Comparison of ENCODE assay signal across 8 cellular contexts in the genomic region with DNA sequence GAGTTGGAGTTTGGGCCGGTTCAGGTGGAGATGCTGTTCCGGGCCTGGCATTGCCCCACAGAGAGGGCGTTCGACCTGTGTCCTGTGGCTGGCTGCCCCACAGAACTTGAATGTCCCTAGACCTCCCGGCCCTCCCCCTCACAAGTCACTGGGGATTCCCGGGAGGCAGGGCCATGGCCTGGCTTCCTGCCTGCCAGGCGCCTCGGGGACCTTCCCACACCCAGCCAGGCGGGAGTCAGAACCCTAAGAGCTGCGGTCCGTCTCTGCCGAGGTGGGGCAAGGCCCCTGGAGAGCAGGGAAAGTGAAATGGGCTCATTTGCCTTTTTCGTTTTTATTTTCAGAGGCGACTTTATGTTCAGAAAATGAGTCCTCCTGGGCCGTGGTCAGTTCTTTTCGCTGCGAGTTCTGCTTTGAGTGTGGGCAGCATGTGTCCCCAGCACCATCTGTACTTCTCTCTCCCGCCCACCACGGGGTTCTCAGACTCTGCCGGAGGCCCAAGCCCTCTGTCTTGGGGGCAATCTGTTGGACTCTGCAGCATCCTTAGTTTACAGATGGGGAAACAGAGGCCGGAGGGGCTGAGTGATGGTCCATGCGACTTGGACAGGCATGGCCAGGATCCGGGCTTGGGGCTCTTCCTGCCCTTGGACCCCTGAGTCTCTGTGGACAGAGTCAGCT. TPM values are rescaled to one million over a fixed set of nuclear protein-coding genes. Genes with fewer than 3 reads are reported as not detected.
DNase-seq lines count a peak whose midpoint lies in the region; ATAC-seq and TF ChIP-seq lines count a peak whose summit lies in the region.

No MANE protein-coding gene starts in this region.

- intact Hi-C loops in Right ventricle myocardium superior (cut with DNase I): loop anchor here (5.0 kb wide), 1 partner anchor 58 kb away; no protein-coding TSS in a partner anchor

- TF ChIP-seq POLR2A in GM10847 (IDR thresholded peaks at IDR 0.05; ENCODE audit: extremely low read depth, insufficient read length): peak; percentile 16

- ATAC-seq in GM21737 (IDR thresholded peaks at IDR 0.05; ENCODE audit: unreplicated experiment) (peak; percentile 34), Right ventricle myocardium superior (ENCODE audit: poor library complexity) (peak; percentile 30)

- DNase-seq in T-helper 2 cell (peak in 3 of 5 experiments; percentile 28 to 49 (median 37)), Right ventricle myocardium superior (peak; percentile 67), T-helper 9 cell (no peak), NK-92 (lab: John Stamatoyannopoulos, UW; ENCODE audit: unreplicated experiment) (no peak), NCI-H446 (lab: John Stamatoyannopoulos, UW) (no peak)
- DNase-seq in stimulated activated CD8-positive, alpha-beta memory T cell treated with anti-CD3 and anti-CD28 coated beads, Interleukin-4, amount 100 ng/mL, for 48 hours: peak; percentile 70

RNA-seq across cellular contexts. Expression of a gene that starts 8.5 kb away (rescaled TPM):
- 91.5 TPM for total RNA-seq in Right ventricle myocardium superior

RNA-seq across cellular contexts. Expression of a gene that starts 48.7 kb away (rescaled TPM):
- 13.2 TPM for total RNA-seq in Right ventricle myocardium superior

Comparison
In these comparisons a context has a peak if more than half of its experiments do, and no peak if none do; other contexts are left out.
1. DNase-seq: peak in T-helper 2 cell (3 of 5), Right ventricle myocardium superior (single experiment) and stimulated activated CD8-positive, alpha-beta memory T cell treated with anti-CD3 and anti-CD28 coated beads, Interleukin-4, amount 100 ng/mL, for 48 hours (single experiment); none in T-helper 9 cell (single experiment), NK-92 (single experiment) and NCI-H446 (0 of 2).